Comparison of ENCODE assay signal across 19 cellular contexts in genomic region chr11:104033561-104033960, GRCh38. TPM values are rescaled to one million over a fixed set of nuclear protein-coding genes. Genes with fewer than 3 reads are reported as not detected.
"Had no signal": no experiment of that assay in that cellular context is flagged by ENCODE, and none has a peak within 500 bp of the region (broad histone marks: within the 10 kb centered on the region; RNA-seq: fewer than 3 reads in every experiment).

No MANE protein-coding gene starts in this region.

- DNase-seq: activated CD4-positive, alpha-beta T cell treated with anti-CD3 and anti-CD28 coated beads for 36 hours; activated CD8-positive, alpha-beta memory T cell treated with anti-CD3 and anti-CD28 coated beads, Interleukin-2, amount 50 U/mL, for 4 hours; activated CD8-positive, alpha-beta T cell treated with anti-CD3 and anti-CD28 coated beads for 36 hours; activated naive CD8-positive, alpha-beta T cell treated with anti-CD3 and anti-CD28 coated beads, Interleukin-2, amount 10 ng/mL, durations not matched to agents 7 days and 5 days; colonic mucosa; effector CD4-positive, alpha-beta T cell; head of caudate nucleus; islet precursor cell; stomach; T-helper 1 cell; WERI-Rb-1 had no signal

- ATAC-seq: activated CD4-positive, alpha-beta T cell treated with anti-CD3 and anti-CD28 coated beads for 36 hours; activated CD8-positive, alpha-beta T cell treated with anti-CD3 and anti-CD28 coated beads for 36 hours had no signal

- H3K27ac Mint-ChIP-seq: activated CD4-positive, alpha-beta T cell treated with anti-CD3 and anti-CD28 coated beads for 36 hours; activated CD8-positive, alpha-beta T cell treated with anti-CD3 and anti-CD28 coated beads for 36 hours; activated naive CD8-positive, alpha-beta T cell treated with anti-CD3 and anti-CD28 coated beads, Interleukin-2, amount 10 ng/mL, durations not matched to agents 7 days and 5 days had no signal

- H3K27me3 ChIP-seq: cardiac muscle cell, colonic mucosa, ovary, stomach, tibial nerve had no signal

- H3K9me3 Mint-ChIP-seq: activated naive CD8-positive, alpha-beta T cell treated with anti-CD3 and anti-CD28 coated beads, Interleukin-2, amount 10 ng/mL, durations not matched to agents 7 days and 5 days had no signal

- H3K36me3 ChIP-seq: cardiac muscle cell, colonic mucosa, ovary, stomach, WERI-Rb-1 had no signal

- H3K4me3 Mint-ChIP-seq: activated CD4-positive, alpha-beta T cell treated with anti-CD3 and anti-CD28 coated beads for 36 hours; activated CD8-positive, alpha-beta T cell treated with anti-CD3 and anti-CD28 coated beads for 36 hours; activated naive CD8-positive, alpha-beta T cell treated with anti-CD3 and anti-CD28 coated beads, Interleukin-2, amount 10 ng/mL, durations not matched to agents 7 days and 5 days; neural crest cell had no signal

- H3K27ac ChIP-seq: colonic mucosa, skin epidermis, stomach, tibial nerve, WERI-Rb-1 had no signal

- H3K9me3 ChIP-seq: colonic mucosa, ovary had no signal

- H3K4me3 ChIP-seq: cardiac muscle cell, colonic mucosa, ovary, skin epidermis, stomach, tibial nerve had no signal

- H3K36me3 Mint-ChIP-seq: activated naive CD8-positive, alpha-beta T cell treated with anti-CD3 and anti-CD28 coated beads, Interleukin-2, amount 10 ng/mL, durations not matched to agents 7 days and 5 days had no signal

- H3K27me3 Mint-ChIP-seq: activated CD4-positive, alpha-beta T cell treated with anti-CD3 and anti-CD28 coated beads for 36 hours; activated CD8-positive, alpha-beta T cell treated with anti-CD3 and anti-CD28 coated beads for 36 hours; activated naive CD8-positive, alpha-beta T cell treated with anti-CD3 and anti-CD28 coated beads, Interleukin-2, amount 10 ng/mL, durations not matched to agents 7 days and 5 days had no signal

- H3K4me1 ChIP-seq: colonic mucosa had no signal

- H3K4me1 Mint-ChIP-seq: activated CD4-positive, alpha-beta T cell treated with anti-CD3 and anti-CD28 coated beads for 36 hours; activated naive CD8-positive, alpha-beta T cell treated with anti-CD3 and anti-CD28 coated beads, Interleukin-2, amount 10 ng/mL, durations not matched to agents 7 days and 5 days; neural crest cell had no signal

RNA-seq across cellular contexts. Expression of gene DDI1, which starts 2.9 kb away (rescaled TPM):
- total RNA-seq: activated CD4-positive, alpha-beta T cell treated with anti-CD3 and anti-CD28 coated beads for 36 hours; activated CD8-positive, alpha-beta T cell treated with anti-CD3 and anti-CD28 coated beads for 36 hours; activated naive CD8-positive, alpha-beta T cell treated with anti-CD3 and anti-CD28 coated beads, Interleukin-2, amount 10 ng/mL, durations not matched to agents 7 days and 5 days; astrocyte; cardiac muscle cell; colonic mucosa; liver; mesenteric fat pad; neural crest cell; ovary; stomach; tibial nerve had no signal
- polyA plus RNA-seq: ovary, stomach had no signal
